11 cellular contexts compared by ENCODE assay signal in the genomic region with DNA sequence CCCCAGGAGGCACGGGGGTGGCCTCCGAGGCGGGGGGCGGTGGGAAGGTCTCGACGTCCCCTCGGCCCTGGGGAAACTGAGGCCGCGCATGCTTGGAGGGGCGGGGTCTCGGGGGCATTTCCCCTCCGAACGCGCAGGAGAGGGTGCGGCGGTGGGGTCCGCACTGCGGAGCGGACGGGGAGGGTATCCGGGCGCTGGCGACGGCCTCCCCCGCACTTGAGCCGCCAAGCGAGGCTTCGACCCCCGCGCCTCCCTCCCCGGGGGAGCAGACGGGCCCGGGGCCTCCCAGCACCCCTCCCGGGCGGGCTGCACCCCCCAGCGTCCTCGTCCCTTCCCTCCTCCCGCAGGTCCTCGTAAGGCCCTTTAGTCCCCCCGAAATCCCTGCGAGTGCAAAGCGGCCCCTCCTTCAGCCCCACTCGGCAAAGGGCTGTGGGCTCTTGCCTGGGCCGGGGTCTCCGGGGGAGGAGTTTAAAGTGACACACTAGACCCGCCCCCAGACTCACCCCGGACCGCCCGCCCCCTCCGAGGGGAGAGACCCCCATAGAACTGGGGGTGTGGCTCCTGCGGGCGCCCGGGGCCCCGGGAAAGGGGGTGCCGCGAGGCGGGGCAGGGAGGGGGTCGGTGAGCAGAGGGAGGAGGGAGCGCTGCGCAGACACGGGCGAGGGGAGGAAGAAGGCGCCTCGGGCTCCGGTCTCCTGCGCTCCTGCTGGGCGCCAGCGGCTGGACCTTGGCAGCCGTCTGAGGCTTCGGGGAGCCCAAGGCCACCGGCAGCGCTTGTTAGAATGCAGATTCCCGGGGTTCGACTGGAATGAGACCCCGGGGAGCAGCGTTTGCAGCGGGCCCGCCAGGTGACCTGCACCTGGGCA. TPM values are rescaled to one million over a fixed set of nuclear protein-coding genes. Genes with fewer than 3 reads are reported as not detected.
A peak's percentile ranks its signal among the peaks of the same experiment; 100 is the strongest.
DNase-seq lines count a peak whose midpoint lies in the region; ATAC-seq and TF ChIP-seq lines count a peak whose summit lies in the region.
"Had no signal": no experiment of that assay in that cellular context is flagged by ENCODE, and none has a peak within 500 bp of the region (broad histone marks: within the 10 kb centered on the region; RNA-seq: fewer than 3 reads in every experiment).

No MANE protein-coding gene starts in this region.

- no peak for ATAC-seq in WTC11
- ATAC-seq in stimulated activated memory B cell treated with anti-CD40 and anti-IgM and Interleukin-4, amounts not matched to agents 10 μg/mL and 1 μg/mL and 100 μg/mL, for 72 hours, result no peak

- no peaks in the 10 kb centered on the region for H3K9me3 Mint-ChIP-seq in WTC11
- no peaks in the 10 kb centered on the region for H3K9me3 Mint-ChIP-seq in stimulated activated memory B cell treated with anti-CD40 and anti-IgM and Interleukin-4, amounts not matched to agents 10 μg/mL and 1 μg/mL and 100 μg/mL, for 72 hours

- peaks cover 14% of the 10 kb centered on the region for H3K4me1 Mint-ChIP-seq in WTC11
- H3K4me1 Mint-ChIP-seq in stimulated activated memory B cell treated with anti-CD40 and anti-IgM and Interleukin-4, amounts not matched to agents 10 μg/mL and 1 μg/mL and 100 μg/mL, for 72 hours, result peaks cover 46% of the 10 kb centered on the region

- peaks cover 35% of the 10 kb centered on the region for H3K27me3 Mint-ChIP-seq in WTC11 (ENCODE audit: low read depth)
- H3K27me3 Mint-ChIP-seq in stimulated activated memory B cell treated with anti-CD40 and anti-IgM and Interleukin-4, amounts not matched to agents 10 μg/mL and 1 μg/mL and 100 μg/mL, for 72 hours, result peaks cover 18% of the 10 kb centered on the region

- H3K4me3 Mint-ChIP-seq in WTC11, result peak overlapping the region; percentile 61
- peak overlapping the region; percentile 58 for H3K4me3 Mint-ChIP-seq in stimulated activated memory B cell treated with anti-CD40 and anti-IgM and Interleukin-4, amounts not matched to agents 10 μg/mL and 1 μg/mL and 100 μg/mL, for 72 hours
- H3K4me3 Mint-ChIP-seq: activated CD8-positive, alpha-beta memory T cell treated with anti-CD3 and anti-CD28 coated beads, Interleukin-2, amount 10 ng/mL, durations not matched to agents 7 days and 5 days had no signal

- no peak overlapping the region for H3K9ac ChIP-seq in HUES6 (ENCODE audit: low read length)

- no peak overlapping the region for H3K27ac Mint-ChIP-seq in WTC11
- no peak overlapping the region for H3K27ac Mint-ChIP-seq in stimulated activated memory B cell treated with anti-CD40 and anti-IgM and Interleukin-4, amounts not matched to agents 10 μg/mL and 1 μg/mL and 100 μg/mL, for 72 hours
- H3K27ac Mint-ChIP-seq: activated CD8-positive, alpha-beta memory T cell treated with anti-CD3 and anti-CD28 coated beads, Interleukin-2, amount 10 ng/mL, durations not matched to agents 7 days and 5 days had no signal

- peaks cover 15% of the 10 kb centered on the region; the same call in 1 of the 2 replicates for H3K4me1 ChIP-seq in HUES6 (ENCODE audit: control insufficient read depth, insufficient read depth, low read length)

- CTCF ChIA-PET in WTC11 (lab: Charles Lee), result interaction anchor here (0.6 to 3.2 kb wide), 5 partner anchors 8 to 33 kb away, joined by 3 to 12 read pairs (median 3); no protein-coding TSS in a partner anchor

- peaks cover 77% of the 10 kb centered on the region for H3K27me3 ChIP-seq in HUES6 (ENCODE audit: control insufficient read depth, insufficient read depth, low read length)

- POLR2A ChIA-PET in WTC11 (lab: Charles Lee), result interaction anchor here (1.6 kb wide), 1 partner anchor 8 kb away, joined by 6 read pairs; no protein-coding TSS in a partner anchor

- H3K9me3 ChIP-seq in HUES6 (ENCODE audit: control insufficient read depth, insufficient read depth, low read depth, low read length), result peaks cover 7% of the 10 kb centered on the region
- H3K9me3 ChIP-seq in iPS-18c (ENCODE audit: control insufficient read depth, insufficient read depth, low read length), result peaks cover 2% of the 10 kb centered on the region
- H3K9me3 ChIP-seq: body of pancreas had no signal

- H3K4me3 ChIP-seq in HUES6 (ENCODE audit: low read depth, low read length), result peak overlapping the region; percentile 51
- peak overlapping the region; percentile 50 for H3K4me3 ChIP-seq in iPS-18c (ENCODE audit: insufficient read depth, low read depth, low read length)
- H3K4me3 ChIP-seq: body of pancreas had no signal

- TF ChIP-seq CTCF in WTC11 (IDR thresholded peaks at IDR 0.05), result no peak

- no peak overlapping the region for H3K27ac ChIP-seq in HUES6 (ENCODE audit: low read depth, low read length)

- DNase-seq in WTC11 (ENCODE audit: low spot score) (peak; percentile 41), GF-D8 (lab: John Stamatoyannopoulos, UW) (no peak), amniotic stem cell (lab: John Stamatoyannopoulos, UW) (no peak)
- no peak for DNase-seq in stimulated activated CD4-positive, alpha-beta T cell treated with anti-CD3 and anti-CD28 coated beads, Interleukin-1b, Interleukin-23, amount 100 ng/mL, for 48 hours
- DNase-seq: NCI-H2227 treated with DMSO at 0.1 percent for 48 hours, occipital lobe had no signal

- no peaks in the 10 kb centered on the region for H3K36me3 ChIP-seq in HUES6 (ENCODE audit: control insufficient read depth, insufficient read depth, low read length)

- H3K36me3 Mint-ChIP-seq in WTC11, result no peaks in the 10 kb centered on the region
- no peaks in the 10 kb centered on the region for H3K36me3 Mint-ChIP-seq in stimulated activated memory B cell treated with anti-CD40 and anti-IgM and Interleukin-4, amounts not matched to agents 10 μg/mL and 1 μg/mL and 100 μg/mL, for 72 hours
- H3K36me3 Mint-ChIP-seq: activated CD8-positive, alpha-beta memory T cell treated with anti-CD3 and anti-CD28 coated beads, Interleukin-2, amount 10 ng/mL, durations not matched to agents 7 days and 5 days had no signal

TF ChIP-seq in WTC11, 78 proteins besides CTCF, POLR2A, EP300 and RAD21:
- no peak for TF ChIP-seq ZSCAN18 (CRISPR knock-in tag; IDR thresholded peaks at IDR 0.05)
- no peak for TF ChIP-seq SOX15 (CRISPR knock-in tag; IDR thresholded peaks at IDR 0.05)
- TF ChIP-seq E2F1 (CRISPR knock-in tag; IDR thresholded peaks at IDR 0.05), result no peak
- 0 out of 2 replicates have a peak, but pooled peaks have one; percentile 23 for TF ChIP-seq JUN (CRISPR knock-in tag; IDR thresholded peaks at IDR 0.05)
- no peak for TF ChIP-seq CBFB (CRISPR knock-in tag; IDR thresholded peaks at IDR 0.05; ENCODE audit: low read depth)
- TF ChIP-seq ZNF532 (CRISPR knock-in tag; IDR thresholded peaks at IDR 0.05; ENCODE audit: borderline replicate concordance), result no peak
TF ChIP-seq in WTC11: peak in this region for 1.

RNA-seq across cellular contexts. Expression of gene BAIAP3, which starts 0.6 kb away (rescaled TPM):
- total RNA-seq in WTC11 (2021), result 15.2 to 18.8 TPM (median 16.5 TPM) in 3 replicates

RNA-seq across cellular contexts. Expression of gene TSR3, which starts 17.6 kb away (rescaled TPM):
- total RNA-seq in WTC11 (2021), result 63.0 to 66.3 TPM (median 66.2 TPM) in 3 replicates

RNA-seq across cellular contexts. Expression of gene GNPTG, which starts 17.6 kb away (rescaled TPM):
- 31.1 to 39.1 TPM (median 35.9 TPM) in 3 replicates for total RNA-seq in WTC11 (2021)

RNA-seq across cellular contexts. Expression of gene UBE2I, which starts 24.7 kb away (rescaled TPM):
- total RNA-seq in WTC11 (2021), result 211 to 229 TPM (median 222 TPM) in 3 replicates
